Comparison of ENCODE assay signal across 1 cellular context in the genomic region with DNA sequence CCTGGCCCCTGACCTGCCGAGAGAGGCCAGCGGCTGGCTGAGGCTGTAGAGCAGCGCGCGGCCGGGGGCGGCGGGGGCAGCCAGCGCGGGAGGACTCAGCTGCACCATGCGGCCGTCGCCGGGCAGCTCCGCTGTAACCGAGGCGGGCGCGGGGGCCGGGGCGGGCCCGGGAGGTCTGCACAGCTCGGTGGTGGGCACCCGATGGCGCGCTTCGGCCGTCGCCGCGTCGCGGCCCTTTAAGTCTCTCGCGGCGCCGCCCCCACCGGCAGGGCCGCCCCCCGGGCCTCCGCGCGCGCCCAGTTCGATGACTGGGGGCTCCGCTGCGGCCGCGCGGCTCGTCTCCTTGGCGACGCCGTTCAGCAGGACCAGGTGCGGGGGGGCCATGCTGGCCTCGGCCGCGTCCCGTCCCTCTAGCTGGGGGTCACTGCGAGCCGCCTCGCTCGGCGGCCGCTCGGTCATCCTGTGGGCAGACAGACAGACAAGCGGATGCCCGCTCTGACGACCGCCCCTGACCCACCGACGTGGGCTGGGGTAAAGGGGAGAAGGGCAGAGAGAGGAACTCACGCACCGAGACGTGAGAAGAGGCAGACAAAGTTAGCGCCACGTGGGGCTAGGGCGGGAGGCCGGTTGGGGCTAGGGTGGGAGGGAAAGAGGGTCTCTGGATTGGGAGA.
A peak's percentile ranks its signal among the peaks of the same experiment; 100 is the strongest.
TF ChIP-seq lines count a peak whose summit lies in the region.

No MANE protein-coding gene starts in this region.

TF ChIP-seq in H1, 55 proteins besides CTCF, POLR2A, EP300 and RAD21:
- TF ChIP-seq KDM4A (IDR thresholded peaks at IDR 0.05; ENCODE audit: low read depth, low read length, severe bottlenecking): peak; percentile 30
- no peak for TF ChIP-seq RXRA (IDR thresholded peaks at IDR 0.05; ENCODE audit: insufficient read depth, low read depth, low read length)
- peak; percentile 88 for TF ChIP-seq SUZ12 (IDR thresholded peaks at IDR 0.05; ENCODE audit: low read length)
- peak; percentile 96 for TF ChIP-seq EZH2 (IDR thresholded peaks at IDR 0.05; ENCODE audit: low read depth, low read length, severe bottlenecking)
